ENCODE assay signal across 9 cellular contexts in genomic region chr5:55991768-55992486, GRCh38. TPM values are rescaled to one million over a fixed set of nuclear protein-coding genes. Genes with fewer than 3 reads are reported as not detected.
A peak's percentile ranks its signal among the peaks of the same experiment; 100 is the strongest.
DNase-seq lines count a peak whose midpoint lies in the region; ATAC-seq and TF ChIP-seq lines count a peak whose summit lies in the region.
"Had no signal": no experiment of that assay in that cellular context is flagged by ENCODE, and none has a peak within 500 bp of the region (broad histone marks: within the 10 kb centered on the region; RNA-seq: fewer than 3 reads in every experiment).

No MANE protein-coding gene starts in this region.

- no peak for TF ChIP-seq CTCF in right lobe of liver (IDR thresholded peaks at IDR 0.05)
- peak; percentile 14 for TF ChIP-seq CTCF in type B pancreatic cell (conservative IDR thresholded peaks at IDR 0.05)

- no peaks in the 10 kb centered on the region for H3K27me3 Mint-ChIP-seq in activated naive CD4-positive, alpha-beta T cell treated with anti-CD3 and anti-CD28 coated beads, Interleukin-2, amount 50 U/mL, for 24 hours
- H3K27me3 Mint-ChIP-seq in type B pancreatic cell: no peaks in the 10 kb centered on the region

- peak overlapping the region; percentile 90 for H3K27ac Mint-ChIP-seq in activated naive CD4-positive, alpha-beta T cell treated with anti-CD3 and anti-CD28 coated beads, Interleukin-2, amount 50 U/mL, for 24 hours
- no peak overlapping the region for H3K27ac Mint-ChIP-seq in type B pancreatic cell

- H3K27ac ChIP-seq in right lobe of liver: peak overlapping the region; percentile 96 to 99 (median 99)

- no peak for ATAC-seq in right lobe of liver
- no peak for ATAC-seq in HG02759 (IDR thresholded peaks at IDR 0.05; ENCODE audit: unreplicated experiment)
- ATAC-seq in GM21737 (IDR thresholded peaks at IDR 0.05; ENCODE audit: unreplicated experiment): no peak
- ATAC-seq in HG03571 (IDR thresholded peaks at IDR 0.05; ENCODE audit: unreplicated experiment): no peak

- WGBS in right lobe of liver (ENCODE audit: insufficient coverage, low coverage, low lambda C conversion rate, missing lambda C conversion rate): 20% methylated on average over 5 of the region's 5 CpGs

- peak overlapping the region; percentile 98 for H3K4me3 Mint-ChIP-seq in activated naive CD4-positive, alpha-beta T cell treated with anti-CD3 and anti-CD28 coated beads, Interleukin-2, amount 50 U/mL, for 24 hours
- peak overlapping the region; percentile 97 for H3K4me3 Mint-ChIP-seq in type B pancreatic cell

- H3K4me1 ChIP-seq in adipocyte (ENCODE audit: control insufficient read depth, insufficient read depth, low read length) (peaks cover 49% of the 10 kb centered on the region), right lobe of liver (peaks cover 0 to 38% (median 7%) of the 10 kb centered on the region in 4 donors)

- DNase-seq in activated naive CD4-positive, alpha-beta T cell treated with Interleukin-2 at 50 U/mL for 16 hours: no peak
- DNase-seq in adipocyte (ENCODE audit: low read depth) (peak; percentile 37), right lobe of liver (no peak), type B pancreatic cell (ENCODE audit: extremely low spot score, unreplicated experiment) (no peak)
- DNase-seq: NCI-H2227 treated with DMSO at 0.1 percent for 48 hours had no signal

- H3K36me3 ChIP-seq in adipocyte (ENCODE audit: control insufficient read depth, insufficient read depth, low read length, severe bottlenecking): peaks cover 6% of the 10 kb centered on the region
- peaks cover 0 to 1% (median 0%) of the 10 kb centered on the region in 4 donors for H3K36me3 ChIP-seq in right lobe of liver

- H3K4me3 ChIP-seq in adipocyte (ENCODE audit: low read length) (peak overlapping the region; percentile 96), right lobe of liver (peak overlapping the region; percentile 71 to 72 (median 72))

- TF ChIP-seq POLR2A in right lobe of liver (IDR thresholded peaks at IDR 0.05): no peak

- H3K27me3 ChIP-seq in adipocyte (replicated peaks; ENCODE audit: control insufficient read depth, insufficient read depth, low read length): no peaks in the 10 kb centered on the region
- no peaks in the 10 kb centered on the region for H3K27me3 ChIP-seq in right lobe of liver

- H3K9ac ChIP-seq in adipocyte (ENCODE audit: low read length): peak overlapping the region; percentile 100

- intact Hi-C loops in right lobe of liver (cut with DNase I): no loop called here

- H3K4me1 Mint-ChIP-seq in activated naive CD4-positive, alpha-beta T cell treated with anti-CD3 and anti-CD28 coated beads, Interleukin-2, amount 50 U/mL, for 24 hours: peaks cover 74% of the 10 kb centered on the region
- H3K4me1 Mint-ChIP-seq in type B pancreatic cell (ENCODE audit: unreplicated experiment): peaks cover 45% of the 10 kb centered on the region

- H3K9me3 ChIP-seq in adipocyte (ENCODE audit: control insufficient read depth, low read length) (no peaks in the 10 kb centered on the region), right lobe of liver (no peaks in the 10 kb centered on the region)

- peaks cover 17% of the 10 kb centered on the region for H3K36me3 Mint-ChIP-seq in activated naive CD4-positive, alpha-beta T cell treated with anti-CD3 and anti-CD28 coated beads, Interleukin-2, amount 50 U/mL, for 24 hours
- peaks cover 11% of the 10 kb centered on the region for H3K36me3 Mint-ChIP-seq in type B pancreatic cell

- H3K9me3 Mint-ChIP-seq in activated naive CD4-positive, alpha-beta T cell treated with anti-CD3 and anti-CD28 coated beads, Interleukin-2, amount 50 U/mL, for 24 hours: no peaks in the 10 kb centered on the region
- H3K9me3 Mint-ChIP-seq in type B pancreatic cell: no peaks in the 10 kb centered on the region

RNA-seq across cellular contexts. Expression of gene IL6ST, which starts 2.8 kb away (rescaled TPM):
- total RNA-seq in right lobe of liver (100 to 1,000 TPM; 150 to 341 (median 278) TPM), type B pancreatic cell (ENCODE audit: low replicate concordance) (61.6 and 74.7 TPM in 2 replicates)
